In genomic region chr16:81463296-81463890, GRCh38 we compare ENCODE assay signal across 15 cellular contexts. TPM values are rescaled to one million over a fixed set of nuclear protein-coding genes. Genes with fewer than 3 reads are reported as not detected.
A peak's percentile ranks its signal among the peaks of the same experiment; 100 is the strongest.
DNase-seq lines count a peak whose midpoint lies in the region; ATAC-seq lines count a peak whose summit lies in the region.
"Had no signal": no experiment of that assay in that cellular context is flagged by ENCODE, and none has a peak within 500 bp of the region (broad histone marks: within the 10 kb centered on the region; RNA-seq: fewer than 3 reads in every experiment).

No MANE protein-coding gene starts in this region.

- no peak overlapping the region for H3K23ac ChIP-seq in trophoblast cell (ENCODE audit: low read length)

- no peak overlapping the region for H4K91ac ChIP-seq in trophoblast cell (ENCODE audit: low read depth, low read length)

- H3K4me3 ChIP-seq in BLaER1: no peak overlapping the region
- no peak overlapping the region for H3K4me3 ChIP-seq in trophoblast cell (ENCODE audit: low read depth, low read length)
- H3K4me3 ChIP-seq: SJSA1 had no signal

- peaks cover 100% of the 10 kb centered on the region for H4K20me1 ChIP-seq in BLaER1

- H2BK120ac ChIP-seq in trophoblast cell (ENCODE audit: insufficient read depth, low read length, poor library complexity): no peak overlapping the region

- no peak overlapping the region for H2AK5ac ChIP-seq in trophoblast cell (ENCODE audit: low read length)

- ATAC-seq in HG03565 (IDR thresholded peaks at IDR 0.05; ENCODE audit: unreplicated experiment): no peak

- no peak overlapping the region for H3K18ac ChIP-seq in trophoblast cell (ENCODE audit: low read length)

- WGBS in trophoblast cell (ENCODE audit: extremely low coverage, insufficient coverage, insufficient read length): no CpG with 5 or more reads among the region's 16 CpGs

- H3K4me2 ChIP-seq in BLaER1 (peak overlapping the region; percentile 33), trophoblast cell (ENCODE audit: low read length) (no peak overlapping the region)
- H3K4me2 ChIP-seq: KMS-11 had no signal

- no peak overlapping the region for H4K12ac ChIP-seq in trophoblast cell (ENCODE audit: low read depth, low read length)

- no peaks in the 10 kb centered on the region for H3K9me3 Mint-ChIP-seq in dendritic cell treated with granulocyte-macrophage colony-stimulating factor and Interleukin-4, amounts not matched to agents 40 ng/mL and 50 ng/mL, for 4 days

- intact Hi-C loops in dendritic cell treated with granulocyte-macrophage colony-stimulating factor and Interleukin-4, amounts not matched to agents 40 ng/mL and 50 ng/mL, for 4 days (cut with micrococcal nuclease): no loop called here

- H2BK12ac ChIP-seq in trophoblast cell (ENCODE audit: low read length): no peak overlapping the region

- no peak overlapping the region for H3K14ac ChIP-seq in trophoblast cell (ENCODE audit: low read length)

- H2AFZ ChIP-seq in trophoblast cell (ENCODE audit: insufficient read depth, low read length, poor library complexity): no peak overlapping the region

- peaks cover 27% of the 10 kb centered on the region for H3K79me2 ChIP-seq in trophoblast cell (ENCODE audit: control insufficient read depth, insufficient read depth, low read length, poor library complexity)

- H3K36me3 ChIP-seq in BLaER1 (peaks cover 52% of the 10 kb centered on the region), trophoblast cell (ENCODE audit: control insufficient read depth in 1 of 2, insufficient read depth in 2 of 2, low read length in 2 of 2) (peaks cover 19 to 23% of the 10 kb centered on the region in 2 experiments)

- H3K9me3 ChIP-seq in BLaER1 (no peaks in the 10 kb centered on the region), trophoblast cell (ENCODE audit: insufficient read depth, low read depth, low read length) (peaks cover 5% of the 10 kb centered on the region)
- H3K9me3 ChIP-seq: SJSA1 had no signal

- H3K27me3 ChIP-seq in BLaER1 (no peaks in the 10 kb centered on the region), trophoblast cell (ENCODE audit: insufficient read depth, low read length) (no peaks in the 10 kb centered on the region)
- H3K27me3 ChIP-seq: SJSA1 had no signal

- H3K4me1 Mint-ChIP-seq in dendritic cell treated with granulocyte-macrophage colony-stimulating factor and Interleukin-4, amounts not matched to agents 40 ng/mL and 50 ng/mL, for 4 days (ENCODE audit: low read depth): peaks cover 100% of the 10 kb centered on the region

- H3K4me1 ChIP-seq in BLaER1 (peaks cover 93% of the 10 kb centered on the region), trophoblast cell (ENCODE audit: control insufficient read depth in 1 of 2, insufficient read depth in 2 of 2, low read length in 2 of 2) (peaks cover 0 to 4% of the 10 kb centered on the region in 2 experiments)

- peak; percentile 56 for DNase-seq in M059J (ENCODE audit: low read depth)
- DNase-seq in trophoblast cell: no peak
- DNase-seq in NCI-H1105 (lab: John Stamatoyannopoulos, UW): no peak
- no peak for DNase-seq in effector CD8-positive, alpha-beta T cell (lab: John Stamatoyannopoulos, UW)
- DNase-seq: GOT3, NCI-H1417 treated with DMSO at 0.1 percent for 48 hours, NCI-H187 treated with DMSO at 0.1 percent for 48 hours, NCI-H226, NCI-H524, NCI-H82 had no signal

- no peak overlapping the region for H4K8ac ChIP-seq in trophoblast cell (ENCODE audit: low read depth, low read length)

- no peak overlapping the region for H2BK5ac ChIP-seq in trophoblast cell (ENCODE audit: low read depth, low read length, poor library complexity)

- H3K27me3 Mint-ChIP-seq in dendritic cell treated with granulocyte-macrophage colony-stimulating factor and Interleukin-4, amounts not matched to agents 40 ng/mL and 50 ng/mL, for 4 days: no peaks in the 10 kb centered on the region

- peak overlapping the region; percentile 60 for H3K27ac Mint-ChIP-seq in dendritic cell treated with granulocyte-macrophage colony-stimulating factor and Interleukin-4, amounts not matched to agents 40 ng/mL and 50 ng/mL, for 4 days

- no peak overlapping the region for H3K9ac ChIP-seq in BLaER1
- H3K9ac ChIP-seq in trophoblast cell (ENCODE audit: low read length): no peak overlapping the region
- H3K9ac ChIP-seq: KMS-11 had no signal

- H3K27ac ChIP-seq in BLaER1: no peak overlapping the region
- H3K27ac ChIP-seq in trophoblast cell (ENCODE audit: low read depth, low read length): no peak overlapping the region
- H3K27ac ChIP-seq: KMS-11, SJSA1 had no signal

- peaks cover 68% of the 10 kb centered on the region for H3K36me3 Mint-ChIP-seq in dendritic cell treated with granulocyte-macrophage colony-stimulating factor and Interleukin-4, amounts not matched to agents 40 ng/mL and 50 ng/mL, for 4 days (ENCODE audit: low read depth)

- H3K4me3 Mint-ChIP-seq in dendritic cell treated with granulocyte-macrophage colony-stimulating factor and Interleukin-4, amounts not matched to agents 40 ng/mL and 50 ng/mL, for 4 days: no peak overlapping the region

- H3K79me1 ChIP-seq in trophoblast cell (ENCODE audit: low read length): no peaks in the 10 kb centered on the region

- peak overlapping the region; percentile 74 for H3K4ac ChIP-seq in trophoblast cell (ENCODE audit: low read depth, low read length)

RNA-seq across cellular contexts. Expression of gene CMIP, which starts 18.8 kb away (rescaled TPM):
- 7.2 and 15.8 TPM in 2 replicates for total RNA-seq in M059J (2014; rRNA removed; shearing (Covaris generic))
- polyA plus RNA-seq in trophoblast cell (2013): 78.7 and 79.2 TPM in 2 replicates
